In the genomic region with DNA sequence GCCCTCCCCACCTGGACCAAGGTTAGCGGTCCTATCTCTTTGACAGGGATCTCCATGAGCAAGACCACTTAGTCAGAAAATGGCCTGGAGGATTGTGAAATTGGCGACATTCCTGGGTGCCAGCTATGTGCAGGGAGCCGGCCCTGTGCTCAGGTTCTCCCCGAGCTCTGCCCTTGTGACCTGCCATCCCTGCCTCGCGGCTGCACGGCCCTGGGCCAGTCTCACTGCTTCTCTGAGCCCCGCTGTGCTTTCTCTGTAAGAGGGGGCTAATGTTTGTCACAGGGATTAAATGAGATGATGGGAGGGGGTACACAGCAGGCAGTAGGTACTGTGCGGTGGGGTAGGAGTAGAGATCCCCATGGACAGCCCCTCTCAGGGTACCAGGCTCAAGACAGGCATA, we compare ENCODE assay signal across 25 cellular contexts. TPM values are rescaled to one million over a fixed set of nuclear protein-coding genes. Genes with fewer than 3 reads are reported as not detected.
DNase-seq lines count a peak whose midpoint lies in the region; ATAC-seq, FAIRE-seq and TF ChIP-seq lines count a peak whose summit lies in the region.
"Had no signal": no experiment of that assay in that cellular context is flagged by ENCODE, and none has a peak within 500 bp of the region (broad histone marks: within the 10 kb centered on the region; RNA-seq: fewer than 3 reads in every experiment).

No MANE protein-coding gene starts in this region.

- 0% methylated on average over 3 of the region's 9 CpGs for WGBS in HepG2 (ENCODE audit: low lambda C conversion rate)
- 64% methylated on average over 7 of the region's 9 CpGs for WGBS in right lobe of liver (ENCODE audit: insufficient coverage, low coverage, low lambda C conversion rate, missing lambda C conversion rate)

- no TSS peak for BruUV-seq in HepG2 (replicated peaks; lab: Mats Ljungman, UMichigan)

- no peaks in the 10 kb centered on the region for H3K79me2 ChIP-seq in HepG2 (ENCODE audit: insufficient read depth, low read length)
- H3K79me2 ChIP-seq in neural progenitor cell (ENCODE audit: low read depth), result no peaks in the 10 kb centered on the region

- DNase-seq in activated CD4-positive, alpha-beta T cell treated with anti-CD3 and anti-CD28 coated beads, Interleukin-2, amount 10 ng/mL, durations not matched to agents 7 days and 5 days, result no peak
- DNase-seq in activated CD4-positive, alpha-beta T cell treated with anti-CD3 and anti-CD28 coated beads for 4 hours, result no peak
- DNase-seq in HepG2 (ENCODE audit: low spot score), result no peak
- no peak for DNase-seq in right lobe of liver
- no peak for DNase-seq in neural progenitor cell (ENCODE audit: low spot score)
- no peak for DNase-seq in stimulated activated effector memory CD8-positive, alpha-beta T cell treated with anti-CD3 and anti-CD28 coated beads, Interleukin-12 subunit alpha, Interleukin-12 subunit beta, amount 100 ng/mL, for 72 hours (ENCODE audit: low spot score in 2 of 2)
- DNase-seq in Right ventricle myocardium inferior (ENCODE audit: missing footprints), result no peak
- DNase-seq in activated T-helper 1 cell treated with anti-CD3 and anti-CD28 coated beads, Interleukin-12 subunit alpha, Interleukin-12 subunit beta, Interleukin-2, Interleukin-4 antibody, amounts not matched to agents 30 ng/mL and 10 ng/mL and 1 ng/mL, durations not matched to agents 14 hours and 24 hours and 36 hours (ENCODE audit: low spot score), result no peak
- DNase-seq: AML-193; Caco-2; Calu3; CD4-positive, alpha-beta T cell; CD8-positive, alpha-beta T cell; DMS79 treated with DMSO at 0.1 percent for 48 hours; GF-D8 had no signal

- H3K9me3 ChIP-seq in HepG2 (ENCODE audit: low read length), result no peaks in the 10 kb centered on the region
- H3K9me3 ChIP-seq in right lobe of liver, result no peaks in the 10 kb centered on the region
- no peaks in the 10 kb centered on the region for H3K9me3 ChIP-seq in neural progenitor cell (ENCODE audit: low read depth)
- H3K9me3 ChIP-seq: A549; BLaER1 treated with 17β-estradiol and CSF1 and Interleukin-3, amounts not matched to agents 10 nM and 100 nM; Caco-2 had no signal

- no peak for TF ChIP-seq RAD21 in HepG2 (CRISPR knock-in tag; IDR thresholded peaks at IDR 0.05)

- ATAC-seq in HepG2 (no peak), right lobe of liver (no peak), Right ventricle myocardium inferior (no peak)
- ATAC-seq in stimulated activated effector memory CD8-positive, alpha-beta T cell treated with anti-CD3 and anti-CD28 coated beads, Interleukin-12 subunit alpha, Interleukin-12 subunit beta, amount 100 ng/mL, for 72 hours, result no peak
- ATAC-seq: A549; CD8-positive, alpha-beta T cell had no signal

- H3K4me3 Mint-ChIP-seq in activated CD4-positive, alpha-beta T cell treated with anti-CD3 and anti-CD28 coated beads, Interleukin-2, amount 10 ng/mL, durations not matched to agents 7 days and 5 days, result no peak overlapping the region
- no peak overlapping the region for H3K4me3 Mint-ChIP-seq in neural progenitor cell
- H3K4me3 Mint-ChIP-seq in stimulated activated effector memory CD8-positive, alpha-beta T cell treated with anti-CD3 and anti-CD28 coated beads, Interleukin-12 subunit alpha, Interleukin-12 subunit beta, amount 100 ng/mL, for 72 hours, result no peak overlapping the region
- no peak overlapping the region for H3K4me3 Mint-ChIP-seq in activated T-helper 1 cell treated with anti-CD3 and anti-CD28 coated beads, Interleukin-12 subunit alpha, Interleukin-12 subunit beta, Interleukin-2, Interleukin-4 antibody, amounts not matched to agents 30 ng/mL and 10 ng/mL and 1 ng/mL, durations not matched to agents 14 hours and 24 hours and 36 hours
- H3K4me3 Mint-ChIP-seq: B cell; CD4-positive, alpha-beta T cell; CD8-positive, alpha-beta T cell had no signal

- FAIRE-seq in HepG2 (lab: Jason Lieb, UNC), result no peak
- FAIRE-seq: A549, D721Med, G401.6, GM12891, GM19239 had no signal

- intact Hi-C loops in HepG2 (cut with micrococcal nuclease; ENCODE audit: unreplicated experiment) (no loop called here), right lobe of liver (cut with DNase I) (loop anchor here in 1 of 2 donors (10.0 kb wide), 1 partner anchor 208 kb away; a partner anchor contains a TSS), Right ventricle myocardium inferior (cut with DNase I) (no loop called here)
- intact Hi-C loops in activated T-helper 1 cell treated with anti-CD3 and anti-CD28 coated beads, Interleukin-12 subunit alpha, Interleukin-12 subunit beta, Interleukin-2, Interleukin-4 antibody, amounts not matched to agents 30 ng/mL and 10 ng/mL and 1 ng/mL, durations not matched to agents 14 hours and 24 hours and 36 hours (cut with micrococcal nuclease), result no loop called here

- peak overlapping the region; percentile 7 for H3K27ac Mint-ChIP-seq in activated CD4-positive, alpha-beta T cell treated with anti-CD3 and anti-CD28 coated beads, Interleukin-2, amount 10 ng/mL, durations not matched to agents 7 days and 5 days
- H3K27ac Mint-ChIP-seq in neural progenitor cell, result peak overlapping the region; percentile 79
- H3K27ac Mint-ChIP-seq in stimulated activated effector memory CD8-positive, alpha-beta T cell treated with anti-CD3 and anti-CD28 coated beads, Interleukin-12 subunit alpha, Interleukin-12 subunit beta, amount 100 ng/mL, for 72 hours, result peak overlapping the region; percentile 66
- no peak overlapping the region for H3K27ac Mint-ChIP-seq in activated T-helper 1 cell treated with anti-CD3 and anti-CD28 coated beads, Interleukin-12 subunit alpha, Interleukin-12 subunit beta, Interleukin-2, Interleukin-4 antibody, amounts not matched to agents 30 ng/mL and 10 ng/mL and 1 ng/mL, durations not matched to agents 14 hours and 24 hours and 36 hours
- H3K27ac Mint-ChIP-seq: B cell; CD4-positive, alpha-beta T cell; CD8-positive, alpha-beta T cell had no signal

- no peaks in the 10 kb centered on the region for H3K36me3 Mint-ChIP-seq in activated CD4-positive, alpha-beta T cell treated with anti-CD3 and anti-CD28 coated beads, Interleukin-2, amount 10 ng/mL, durations not matched to agents 7 days and 5 days (ENCODE audit: low read depth)
- no peaks in the 10 kb centered on the region for H3K36me3 Mint-ChIP-seq in neural progenitor cell
- peaks cover 8% of the 10 kb centered on the region for H3K36me3 Mint-ChIP-seq in stimulated activated effector memory CD8-positive, alpha-beta T cell treated with anti-CD3 and anti-CD28 coated beads, Interleukin-12 subunit alpha, Interleukin-12 subunit beta, amount 100 ng/mL, for 72 hours
- no peaks in the 10 kb centered on the region for H3K36me3 Mint-ChIP-seq in activated T-helper 1 cell treated with anti-CD3 and anti-CD28 coated beads, Interleukin-12 subunit alpha, Interleukin-12 subunit beta, Interleukin-2, Interleukin-4 antibody, amounts not matched to agents 30 ng/mL and 10 ng/mL and 1 ng/mL, durations not matched to agents 14 hours and 24 hours and 36 hours (ENCODE audit: low read depth)
- H3K36me3 Mint-ChIP-seq: CD8-positive, alpha-beta T cell had no signal

- no peaks in the 10 kb centered on the region for H3K27me3 Mint-ChIP-seq in activated CD4-positive, alpha-beta T cell treated with anti-CD3 and anti-CD28 coated beads, Interleukin-2, amount 10 ng/mL, durations not matched to agents 7 days and 5 days
- peaks cover 17% of the 10 kb centered on the region for H3K27me3 Mint-ChIP-seq in neural progenitor cell (ENCODE audit: insufficient read depth, low read depth)
- H3K27me3 Mint-ChIP-seq in activated T-helper 1 cell treated with anti-CD3 and anti-CD28 coated beads, Interleukin-12 subunit alpha, Interleukin-12 subunit beta, Interleukin-2, Interleukin-4 antibody, amounts not matched to agents 30 ng/mL and 10 ng/mL and 1 ng/mL, durations not matched to agents 14 hours and 24 hours and 36 hours (ENCODE audit: insufficient read depth), result peaks cover 3% of the 10 kb centered on the region
- H3K27me3 Mint-ChIP-seq: B cell; CD4-positive, alpha-beta T cell had no signal

- POLR2A ChIA-PET in activated CD4-positive, alpha-beta T cell treated with anti-CD3 and anti-CD28 coated beads, Interleukin-2, amount 10 ng/mL, durations not matched to agents 7 days and 5 days (lab: Charles Lee), result no interaction called here
- POLR2A ChIA-PET in HepG2 (lab: Yijun Ruan, JAX), result no interaction called here

- TF ChIP-seq POLR2A in HepG2 (IDR thresholded peaks at IDR 0.05; ENCODE audit: insufficient read depth in 1 of 2, low read depth in 2 of 2, low read length in 2 of 2) (no peak), right lobe of liver (IDR thresholded peaks at IDR 0.05) (no peak)

- H3F3A ChIP-seq in neural progenitor cell (ENCODE audit: low read depth), result no peaks in the 10 kb centered on the region

- H2AFZ ChIP-seq in HepG2 (ENCODE audit: low read length) (no peak overlapping the region), neural progenitor cell (replicated peaks) (no peak overlapping the region)

- H3K27me3 ChIP-seq in HepG2 (ENCODE audit: control insufficient read depth in 1 of 2, insufficient read depth in 2 of 2, low read length in 2 of 2) (peaks cover 2 to 31% of the 10 kb centered on the region in 2 experiments; a peak in 3 of 5 replicates), right lobe of liver (no peaks in the 10 kb centered on the region), neural progenitor cell (no peaks in the 10 kb centered on the region)
- H3K27me3 ChIP-seq: BLaER1 treated with 17β-estradiol and CSF1 and Interleukin-3, amounts not matched to agents 10 nM and 100 nM had no signal

- H3K4me1 ChIP-seq in HepG2 (ENCODE audit: insufficient read depth, low read length), result peaks cover 14% of the 10 kb centered on the region
- H3K4me1 ChIP-seq in right lobe of liver, result no peaks in the 10 kb centered on the region
- H3K4me1 ChIP-seq in neural progenitor cell, result no peaks in the 10 kb centered on the region
- H3K4me1 ChIP-seq: A549, Caco-2 had no signal

- H3K4me2 ChIP-seq in HepG2 (ENCODE audit: low read depth, low read length) (no peak overlapping the region), neural progenitor cell (no peak overlapping the region)
- H3K4me2 ChIP-seq: A549; BLaER1 treated with 17β-estradiol and CSF1 and Interleukin-3, amounts not matched to agents 10 nM and 100 nM had no signal

- H3K4me1 Mint-ChIP-seq in activated CD4-positive, alpha-beta T cell treated with anti-CD3 and anti-CD28 coated beads, Interleukin-2, amount 10 ng/mL, durations not matched to agents 7 days and 5 days, result peaks cover 9% of the 10 kb centered on the region
- peaks cover 9% of the 10 kb centered on the region for H3K4me1 Mint-ChIP-seq in neural progenitor cell
- H3K4me1 Mint-ChIP-seq in stimulated activated effector memory CD8-positive, alpha-beta T cell treated with anti-CD3 and anti-CD28 coated beads, Interleukin-12 subunit alpha, Interleukin-12 subunit beta, amount 100 ng/mL, for 72 hours, result peaks cover 5% of the 10 kb centered on the region
- H3K4me1 Mint-ChIP-seq in activated T-helper 1 cell treated with anti-CD3 and anti-CD28 coated beads, Interleukin-12 subunit alpha, Interleukin-12 subunit beta, Interleukin-2, Interleukin-4 antibody, amounts not matched to agents 30 ng/mL and 10 ng/mL and 1 ng/mL, durations not matched to agents 14 hours and 24 hours and 36 hours (ENCODE audit: low read depth), result no peaks in the 10 kb centered on the region
- H3K4me1 Mint-ChIP-seq: B cell had no signal

- no peaks in the 10 kb centered on the region for H3K9me3 Mint-ChIP-seq in activated CD4-positive, alpha-beta T cell treated with anti-CD3 and anti-CD28 coated beads, Interleukin-2, amount 10 ng/mL, durations not matched to agents 7 days and 5 days
- no peaks in the 10 kb centered on the region for H3K9me3 Mint-ChIP-seq in neural progenitor cell
- H3K9me3 Mint-ChIP-seq in stimulated activated effector memory CD8-positive, alpha-beta T cell treated with anti-CD3 and anti-CD28 coated beads, Interleukin-12 subunit alpha, Interleukin-12 subunit beta, amount 100 ng/mL, for 72 hours, result no peaks in the 10 kb centered on the region
- no peaks in the 10 kb centered on the region for H3K9me3 Mint-ChIP-seq in activated T-helper 1 cell treated with anti-CD3 and anti-CD28 coated beads, Interleukin-12 subunit alpha, Interleukin-12 subunit beta, Interleukin-2, Interleukin-4 antibody, amounts not matched to agents 30 ng/mL and 10 ng/mL and 1 ng/mL, durations not matched to agents 14 hours and 24 hours and 36 hours
- H3K9me3 Mint-ChIP-seq: CD4-positive, alpha-beta T cell; CD8-positive, alpha-beta T cell had no signal

- H3K36me3 ChIP-seq in HepG2 (replicated peaks in 1 of 2; ENCODE audit: control insufficient read depth in 1 of 2, insufficient read depth in 2 of 2, low read length in 2 of 2) (no peaks in the 10 kb centered on the region), right lobe of liver (no peaks in the 10 kb centered on the region), neural progenitor cell (no peaks in the 10 kb centered on the region)
- H3K36me3 ChIP-seq: BLaER1 treated with 17β-estradiol and CSF1 and Interleukin-3, amounts not matched to agents 10 nM and 100 nM had no signal

- H3K4me3 ChIP-seq in HepG2 (replicated peaks in 1 of 3; ENCODE audit: insufficient read depth in 1 of 3, low read depth in 2 of 3, low read length in 3 of 3), result no peak overlapping the region
- H3K4me3 ChIP-seq in right lobe of liver, result no peak overlapping the region
- H3K4me3 ChIP-seq in neural progenitor cell, result no peak overlapping the region
- H3K4me3 ChIP-seq: A549; BLaER1 treated with 17β-estradiol and CSF1 and Interleukin-3, amounts not matched to agents 10 nM and 100 nM had no signal

- TF ChIP-seq EP300 in HepG2 (IDR thresholded peaks at IDR 0.05; ENCODE audit: low read depth in 2 of 2, low read length in 2 of 2) (no peak), HepG2 (CRISPR knock-in tag; IDR thresholded peaks at IDR 0.05; ENCODE audit: borderline replicate concordance) (no peak)

- H3K9ac ChIP-seq in HepG2 (ENCODE audit: insufficient read depth, low read depth, low read length) (no peak overlapping the region), neural progenitor cell (no peak overlapping the region)
- H3K9ac ChIP-seq: BLaER1 treated with 17β-estradiol and CSF1 and Interleukin-3, amounts not matched to agents 10 nM and 100 nM had no signal

- CTCF ChIA-PET in activated CD4-positive, alpha-beta T cell treated with anti-CD3 and anti-CD28 coated beads, Interleukin-2, amount 10 ng/mL, durations not matched to agents 7 days and 5 days (lab: Charles Lee), result interaction anchor here (1.0 to 1.8 kb wide), 2 partner anchors 10 to 11 kb away, joined by 3 to 4 read pairs; no protein-coding TSS in a partner anchor
- CTCF ChIA-PET in HepG2 (lab: Yijun Ruan, JAX; ENCODE audit: low intra/inter-chr PET ratio, low total read pairs), result no interaction called here

- H3K27ac ChIP-seq in HepG2 (ENCODE audit: extremely low read length, insufficient read depth, low read length) (no peak overlapping the region), right lobe of liver (no peak overlapping the region), neural progenitor cell (no peak overlapping the region)
- H3K27ac ChIP-seq: 22Rv1; A549; BLaER1 treated with 17β-estradiol and CSF1 and Interleukin-3, amounts not matched to agents 10 nM and 100 nM; C4-2B had no signal

- H4K20me1 ChIP-seq in HepG2 (ENCODE audit: insufficient read depth, low read length) (peaks cover 2% of the 10 kb centered on the region; the same call in 1 of the 2 replicates), neural progenitor cell (ENCODE audit: low read depth) (no peaks in the 10 kb centered on the region)

- TF ChIP-seq CTCF in HepG2 (CRISPR knock-in tag; IDR thresholded peaks at IDR 0.05) (no peak), right lobe of liver (IDR thresholded peaks at IDR 0.05) (no peak), neural progenitor cell (IDR thresholded peaks at IDR 0.05) (no peak)

- in situ Hi-C loops in HepG2 (cut with HindIII; ENCODE audit: extremely low pct_ligation_motif_present, low pct_unique_long_range_greater_than_20kb), result no loop called here

RNA-seq across cellular contexts. Expression of a gene that starts 14.9 kb away (rescaled TPM):
- 10 to 100 TPM; 29.0 to 33.9 TPM for total RNA-seq in activated CD4-positive, alpha-beta T cell treated with anti-CD3 and anti-CD28 coated beads, Interleukin-2, amount 10 ng/mL, durations not matched to agents 7 days and 5 days
- 1.2 and 1.6 TPM in 2 replicates for total RNA-seq in HepG2 (2016; rRNA removed; fragmentation: Illumina TruSeq; extraction: Trizol)
- 1.2 and 1.5 TPM in 2 replicates for total RNA-seq in HepG2 (2016; cell fraction: cytosol; rRNA removed; fragmentation: Illumina TruSeq; extraction: Trizol; ENCODE audit: low read depth)
- 0.88 and 1.5 TPM in 2 replicates for total RNA-seq in HepG2 (2016; cell fraction: insoluble cytoplasmic fraction; rRNA removed; fragmentation: Illumina TruSeq; extraction: Trizol)
- total RNA-seq in HepG2 (2016; cell fraction: membrane; rRNA removed; fragmentation: Illumina TruSeq; extraction: Trizol), result 2.2 and 3.1 TPM in 2 replicates
- 0.97 and 1.1 TPM in 2 replicates for total RNA-seq in HepG2 (2016; cell fraction: nucleus; rRNA removed; fragmentation: Illumina TruSeq; extraction: Trizol)
- polyA plus RNA-seq in HepG2 (2011; rRNA removed), result 4.6 and 4.8 TPM in 2 replicates
- 3.8 and 4.2 TPM in 2 replicates for polyA plus RNA-seq in HepG2 (2011; cell fraction: cytosol; rRNA removed)
- 8.1 and 8.7 TPM in 2 replicates for polyA plus RNA-seq in HepG2 (2011; cell fraction: nucleus; rRNA removed)
- polyA plus RNA-seq in HepG2 (2012), result 1.7 and 1.8 TPM in 2 replicates
- polyA plus RNA-seq in HepG2 (2016; cell fraction: cytosol; fragmentation: Illumina TruSeq; extraction: Trizol; ENCODE audit: low read depth), result 1.5 and 1.8 TPM in 2 replicates
- polyA plus RNA-seq in HepG2 (2016; cell fraction: insoluble cytoplasmic fraction; fragmentation: Illumina TruSeq; extraction: Trizol; ENCODE audit: low read depth), result 0.85 and 1.2 TPM in 2 replicates
- 2.3 and 2.4 TPM in 2 replicates for polyA plus RNA-seq in HepG2 (2016; cell fraction: membrane; fragmentation: Illumina TruSeq; extraction: Trizol; ENCODE audit: low read depth)
- 1.6 and 2.3 TPM in 2 replicates for polyA plus RNA-seq in HepG2 (2016; cell fraction: nucleus; fragmentation: Illumina TruSeq; extraction: Trizol; ENCODE audit: insufficient read depth, low read depth)
- 6.2 and 6.4 TPM in 2 replicates for polyA minus RNA-seq in HepG2 (2011; rRNA and poly(A)+ RNA removed; ENCODE audit: low replicate concordance)
- polyA minus RNA-seq in HepG2 (2011; cell fraction: cytosol; rRNA and poly(A)+ RNA removed), result 1.5 and 2.3 TPM in 2 replicates
- 1.8 and 3.5 TPM in 2 replicates for polyA minus RNA-seq in HepG2 (2011; cell fraction: nucleus; rRNA and poly(A)+ RNA removed)
- 1 to 10 TPM; 2.0 to 7.8 (median 2.8) TPM for total RNA-seq in right lobe of liver
- 8.5 and 15.6 TPM in 2 replicates for total RNA-seq in neural progenitor cell (ENCODE audit: low replicate concordance)
- total RNA-seq in Right ventricle myocardium inferior, result 48.4 TPM
- 21.5 and 21.9 TPM in 2 replicates for total RNA-seq in activated T-helper 1 cell treated with anti-CD3 and anti-CD28 coated beads, Interleukin-12 subunit alpha, Interleukin-12 subunit beta, Interleukin-2, Interleukin-4 antibody, amounts not matched to agents 30 ng/mL and 10 ng/mL and 1 ng/mL, durations not matched to agents 14 hours and 24 hours and 36 hours
- total RNA-seq: A172 had no signal

RNA-seq across cellular contexts. Expression of a gene that starts 16.7 kb away (rescaled TPM):
- total RNA-seq in activated CD4-positive, alpha-beta T cell treated with anti-CD3 and anti-CD28 coated beads, Interleukin-2, amount 10 ng/mL, durations not matched to agents 7 days and 5 days, result 10 to 100 TPM; 42.3 to 49.0 TPM
- 6.3 and 9.8 TPM in 2 replicates for total RNA-seq in HepG2 (2016; rRNA removed; fragmentation: Illumina TruSeq; extraction: Trizol)
- 3.3 and 3.8 TPM in 2 replicates for total RNA-seq in HepG2 (2016; cell fraction: cytosol; rRNA removed; fragmentation: Illumina TruSeq; extraction: Trizol; ENCODE audit: low read depth)
- 4.7 and 8.7 TPM in 2 replicates for total RNA-seq in HepG2 (2016; cell fraction: insoluble cytoplasmic fraction; rRNA removed; fragmentation: Illumina TruSeq; extraction: Trizol)
- 6.7 and 7.4 TPM in 2 replicates for total RNA-seq in HepG2 (2016; cell fraction: membrane; rRNA removed; fragmentation: Illumina TruSeq; extraction: Trizol)
- 10.1 and 13.3 TPM in 2 replicates for total RNA-seq in HepG2 (2016; cell fraction: nucleus; rRNA removed; fragmentation: Illumina TruSeq; extraction: Trizol)
- 12.6 and 16.2 TPM in 2 replicates for polyA plus RNA-seq in HepG2 (2011; rRNA removed)
- polyA plus RNA-seq in HepG2 (2011; cell fraction: cytosol; rRNA removed), result 6.7 and 8.8 TPM in 2 replicates
- 54.5 and 63.4 TPM in 2 replicates for polyA plus RNA-seq in HepG2 (2011; cell fraction: nucleus; rRNA removed)
- 7.1 and 8.2 TPM in 2 replicates for polyA plus RNA-seq in HepG2 (2012)
- polyA plus RNA-seq in HepG2 (2016; cell fraction: cytosol; fragmentation: Illumina TruSeq; extraction: Trizol; ENCODE audit: low read depth), result 4.2 and 5.6 TPM in 2 replicates
- polyA plus RNA-seq in HepG2 (2016; cell fraction: insoluble cytoplasmic fraction; fragmentation: Illumina TruSeq; extraction: Trizol; ENCODE audit: low read depth), result 3.7 and 6.3 TPM in 2 replicates
- 4.9 TPM in 2 replicates for polyA plus RNA-seq in HepG2 (2016; cell fraction: membrane; fragmentation: Illumina TruSeq; extraction: Trizol; ENCODE audit: low read depth)
- 20.5 and 21.1 TPM in 2 replicates for polyA plus RNA-seq in HepG2 (2016; cell fraction: nucleus; fragmentation: Illumina TruSeq; extraction: Trizol; ENCODE audit: insufficient read depth, low read depth)
- 15.2 and 19.7 TPM in 2 replicates for polyA minus RNA-seq in HepG2 (2011; rRNA and poly(A)+ RNA removed; ENCODE audit: low replicate concordance)
- polyA minus RNA-seq in HepG2 (2011; cell fraction: cytosol; rRNA and poly(A)+ RNA removed), result 2.2 and 4.5 TPM in 2 replicates
- 25.0 and 25.6 TPM in 2 replicates for polyA minus RNA-seq in HepG2 (2011; cell fraction: nucleus; rRNA and poly(A)+ RNA removed)
- 10 to 100 TPM; 10.5 to 19.4 (median 14.0) TPM for total RNA-seq in right lobe of liver
- 9.3 and 20.8 TPM in 2 replicates for total RNA-seq in neural progenitor cell (ENCODE audit: low replicate concordance)
- 14.0 TPM for total RNA-seq in Right ventricle myocardium inferior
- total RNA-seq in activated T-helper 1 cell treated with anti-CD3 and anti-CD28 coated beads, Interleukin-12 subunit alpha, Interleukin-12 subunit beta, Interleukin-2, Interleukin-4 antibody, amounts not matched to agents 30 ng/mL and 10 ng/mL and 1 ng/mL, durations not matched to agents 14 hours and 24 hours and 36 hours, result 54.1 and 58.0 TPM in 2 replicates

RNA-seq across cellular contexts. Expression of a gene that starts 49.2 kb away (rescaled TPM):
- under 1 TPM; 0.60 to 0.62 TPM for total RNA-seq in activated CD4-positive, alpha-beta T cell treated with anti-CD3 and anti-CD28 coated beads, Interleukin-2, amount 10 ng/mL, durations not matched to agents 7 days and 5 days
- not detected in 2 replicates for total RNA-seq in HepG2 (2016; rRNA removed; fragmentation: Illumina TruSeq; extraction: Trizol)
- total RNA-seq in HepG2 (2016; cell fraction: cytosol; rRNA removed; fragmentation: Illumina TruSeq; extraction: Trizol; ENCODE audit: low read depth), result not detected in 2 replicates
- not detected in 2 replicates for total RNA-seq in HepG2 (2016; cell fraction: insoluble cytoplasmic fraction; rRNA removed; fragmentation: Illumina TruSeq; extraction: Trizol)
- total RNA-seq in HepG2 (2016; cell fraction: membrane; rRNA removed; fragmentation: Illumina TruSeq; extraction: Trizol), result not detected in 2 replicates
- not detected in 2 replicates for total RNA-seq in HepG2 (2016; cell fraction: nucleus; rRNA removed; fragmentation: Illumina TruSeq; extraction: Trizol)
- not detected in 2 replicates for polyA plus RNA-seq in HepG2 (2011; rRNA removed)
- 0.01 TPM in 1 of 2 replicates, not detected in the other for polyA plus RNA-seq in HepG2 (2011; cell fraction: cytosol; rRNA removed)
- 0.05 TPM in 1 of 2 replicates, not detected in the other for polyA plus RNA-seq in HepG2 (2011; cell fraction: nucleus; rRNA removed)
- polyA plus RNA-seq in HepG2 (2012), result 0.07 and 0.15 TPM in 2 replicates
- not detected in 2 replicates for polyA plus RNA-seq in HepG2 (2016; cell fraction: cytosol; fragmentation: Illumina TruSeq; extraction: Trizol; ENCODE audit: low read depth)
- polyA plus RNA-seq in HepG2 (2016; cell fraction: insoluble cytoplasmic fraction; fragmentation: Illumina TruSeq; extraction: Trizol; ENCODE audit: low read depth), result 0.19 TPM in 1 of 2 replicates, not detected in the other
- not detected in 2 replicates for polyA plus RNA-seq in HepG2 (2016; cell fraction: membrane; fragmentation: Illumina TruSeq; extraction: Trizol; ENCODE audit: low read depth)
- not detected in 2 replicates for polyA plus RNA-seq in HepG2 (2016; cell fraction: nucleus; fragmentation: Illumina TruSeq; extraction: Trizol; ENCODE audit: insufficient read depth, low read depth)
- polyA minus RNA-seq in HepG2 (2011; rRNA and poly(A)+ RNA removed; ENCODE audit: low replicate concordance), result 0.02 TPM in 1 of 2 replicates, not detected in the other
- not detected in 2 replicates for polyA minus RNA-seq in HepG2 (2011; cell fraction: cytosol; rRNA and poly(A)+ RNA removed)
- not detected in 2 replicates for polyA minus RNA-seq in HepG2 (2011; cell fraction: nucleus; rRNA and poly(A)+ RNA removed)
- under 1 TPM in 5 of 6 experiments, not detected in 1; 0.06 to 0.39 (median 0.26) TPM for total RNA-seq in right lobe of liver
- total RNA-seq in neural progenitor cell (ENCODE audit: low replicate concordance), result 4.3 and 9.5 TPM in 2 replicates
- total RNA-seq in Right ventricle myocardium inferior, result 1.2 TPM
- 0.52 and 0.78 TPM in 2 replicates for total RNA-seq in activated T-helper 1 cell treated with anti-CD3 and anti-CD28 coated beads, Interleukin-12 subunit alpha, Interleukin-12 subunit beta, Interleukin-2, Interleukin-4 antibody, amounts not matched to agents 30 ng/mL and 10 ng/mL and 1 ng/mL, durations not matched to agents 14 hours and 24 hours and 36 hours

RNA-seq across cellular contexts. Expression of a gene that starts 59.0 kb away (rescaled TPM):
- total RNA-seq in activated CD4-positive, alpha-beta T cell treated with anti-CD3 and anti-CD28 coated beads, Interleukin-2, amount 10 ng/mL, durations not matched to agents 7 days and 5 days, result 100 to 1,000 TPM; 300 to 308 TPM
- 0.73 and 0.91 TPM in 2 replicates for total RNA-seq in HepG2 (2016; rRNA removed; fragmentation: Illumina TruSeq; extraction: Trizol)
- total RNA-seq in HepG2 (2016; cell fraction: cytosol; rRNA removed; fragmentation: Illumina TruSeq; extraction: Trizol; ENCODE audit: low read depth), result 0.20 and 0.44 TPM in 2 replicates
- 0.82 and 1.2 TPM in 2 replicates for total RNA-seq in HepG2 (2016; cell fraction: insoluble cytoplasmic fraction; rRNA removed; fragmentation: Illumina TruSeq; extraction: Trizol)
- 1.2 and 1.4 TPM in 2 replicates for total RNA-seq in HepG2 (2016; cell fraction: membrane; rRNA removed; fragmentation: Illumina TruSeq; extraction: Trizol)
- total RNA-seq in HepG2 (2016; cell fraction: nucleus; rRNA removed; fragmentation: Illumina TruSeq; extraction: Trizol), result 0.81 and 0.85 TPM in 2 replicates
- 1.5 and 2.8 TPM in 2 replicates for polyA plus RNA-seq in HepG2 (2011; rRNA removed)
- polyA plus RNA-seq in HepG2 (2011; cell fraction: cytosol; rRNA removed), result 1.5 and 1.7 TPM in 2 replicates
- 4.4 and 7.4 TPM in 2 replicates for polyA plus RNA-seq in HepG2 (2011; cell fraction: nucleus; rRNA removed)
- polyA plus RNA-seq in HepG2 (2012), result 2.1 and 2.9 TPM in 2 replicates
- polyA plus RNA-seq in HepG2 (2016; cell fraction: cytosol; fragmentation: Illumina TruSeq; extraction: Trizol; ENCODE audit: low read depth), result 0.21 and 0.27 TPM in 2 replicates
- 1.9 and 2.2 TPM in 2 replicates for polyA plus RNA-seq in HepG2 (2016; cell fraction: insoluble cytoplasmic fraction; fragmentation: Illumina TruSeq; extraction: Trizol; ENCODE audit: low read depth)
- polyA plus RNA-seq in HepG2 (2016; cell fraction: membrane; fragmentation: Illumina TruSeq; extraction: Trizol; ENCODE audit: low read depth), result 0.84 and 1.0 TPM in 2 replicates
- polyA plus RNA-seq in HepG2 (2016; cell fraction: nucleus; fragmentation: Illumina TruSeq; extraction: Trizol; ENCODE audit: insufficient read depth, low read depth), result 1.9 and 3.2 TPM in 2 replicates
- polyA minus RNA-seq in HepG2 (2011; rRNA and poly(A)+ RNA removed; ENCODE audit: low replicate concordance), result 1.9 and 6.3 TPM in 2 replicates
- polyA minus RNA-seq in HepG2 (2011; cell fraction: cytosol; rRNA and poly(A)+ RNA removed), result 1.6 and 2.8 TPM in 2 replicates
- 2.6 and 4.6 TPM in 2 replicates for polyA minus RNA-seq in HepG2 (2011; cell fraction: nucleus; rRNA and poly(A)+ RNA removed)
- 10 to 100 TPM in 4 of 6 experiments, 1 to 10 TPM in 2; 5.3 to 28.1 (median 17.8) TPM for total RNA-seq in right lobe of liver
- 0.32 and 0.90 TPM in 2 replicates for total RNA-seq in neural progenitor cell (ENCODE audit: low replicate concordance)
- total RNA-seq in Right ventricle myocardium inferior, result 13.2 TPM
- 334 and 341 TPM in 2 replicates for total RNA-seq in activated T-helper 1 cell treated with anti-CD3 and anti-CD28 coated beads, Interleukin-12 subunit alpha, Interleukin-12 subunit beta, Interleukin-2, Interleukin-4 antibody, amounts not matched to agents 30 ng/mL and 10 ng/mL and 1 ng/mL, durations not matched to agents 14 hours and 24 hours and 36 hours
